13 cellular contexts compared by ENCODE assay signal in the genomic region with DNA sequence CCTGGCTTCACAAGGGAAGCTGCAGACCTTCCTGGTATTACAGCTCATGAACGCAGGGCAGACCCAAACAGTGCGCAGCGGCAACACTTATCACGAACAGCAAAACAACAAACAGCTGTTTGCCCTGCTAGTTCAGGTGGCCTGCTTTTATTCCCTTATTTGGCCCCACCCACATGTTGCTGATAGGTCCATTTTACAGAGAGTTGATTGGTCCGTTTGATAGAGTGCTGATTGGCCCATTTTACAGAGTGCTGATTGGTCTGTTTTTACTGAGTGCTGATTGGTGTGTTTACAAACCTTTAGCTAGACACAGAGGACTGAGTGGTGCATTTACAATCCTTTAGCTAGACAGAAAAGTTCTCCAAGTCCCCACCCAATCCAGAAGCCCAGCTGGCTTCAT. TPM values are rescaled to one million over a fixed set of nuclear protein-coding genes. Genes with fewer than 3 reads are reported as not detected.
DNase-seq lines count a peak whose midpoint lies in the region; ATAC-seq, FAIRE-seq and TF ChIP-seq lines count a peak whose summit lies in the region.
"Not testable (repeated sequence)": the region's sequence is repeated elsewhere in the genome, so short reads cannot be mapped to it uniquely, and the experiment has no call there.
"Had no signal": no experiment of that assay in that cellular context is flagged by ENCODE, and none has a peak within 500 bp of the region (broad histone marks: within the 10 kb centered on the region; RNA-seq: fewer than 3 reads in every experiment).

No MANE protein-coding gene starts in this region.

- H3K4me1 ChIP-seq in GM23338 (ENCODE audit: insufficient read depth); K562 (replicated peaks in 1 of 2; ENCODE audit: control insufficient read depth in 2 of 2, insufficient read depth in 2 of 2, low read length in 2 of 2): not testable (repeated sequence)
- H3K4me1 ChIP-seq in parathyroid adenoma = peaks cover 20% of the 10 kb centered on the region

- BruUV-seq in K562 (replicated peaks; lab: Mats Ljungman, UMichigan) = not testable (repeated sequence)

- H3K9me2 ChIP-seq in GM23338 (ENCODE audit: insufficient read depth) = not testable (repeated sequence)

- FAIRE-seq in K562 (lab: Jason Lieb, UNC) = not testable (repeated sequence)

- CTCF ChIA-PET in WTC11 (lab: Charles Lee) (interaction anchor here (0.7 to 2.2 kb wide), 3 partner anchors 9 to 1279 kb away, joined by 3 to 9 read pairs (median 4); a partner anchor contains a TSS), K562 (lab: Yijun Ruan, JAX; ENCODE audit: low intra/inter-chr PET ratio) (interaction anchor here (1.0 kb wide), 1 partner anchor 12 kb away, joined by 3 read pairs; no protein-coding TSS in a partner anchor)

- H3K79me2 ChIP-seq in GM23338 (replicated peaks; ENCODE audit: insufficient read depth); K562 (ENCODE audit: control insufficient read depth, insufficient read depth, low read length); parathyroid adenoma: not testable (repeated sequence)

- H3K9ac ChIP-seq in K562 (ENCODE audit: insufficient read depth in 1 of 2, low read depth in 2 of 2, low read length in 2 of 2); parathyroid adenoma: not testable (repeated sequence)

- H3K36me3 Mint-ChIP-seq in GM23338 (ENCODE audit: low read depth); WTC11: not testable (repeated sequence)

- not testable (repeated sequence) for H3K9me1 ChIP-seq in K562 (ENCODE audit: control insufficient read depth, insufficient read depth, low read length)

- H2AFZ ChIP-seq in GM23338 (peak overlapping the region; percentile 43; the same call in 1 of the 2 replicates), K562 (ENCODE audit: low read depth, low read length) (peak overlapping the region; percentile 5; the same call in 1 of the 2 replicates), parathyroid adenoma (peak overlapping the region; percentile 39)

- H3K4me2 ChIP-seq in GM23338; K562 (ENCODE audit: insufficient read depth, low read length); parathyroid adenoma (ENCODE audit: low read length): not testable (repeated sequence)

- H3F3A ChIP-seq in GM23338 (replicated peaks; ENCODE audit: low read depth) = not testable (repeated sequence)

- not testable (repeated sequence) for H3K9me3 ChIP-seq in K562 (replicated peaks; ENCODE audit: control insufficient read depth, insufficient read depth, low read depth, low read length); parathyroid adenoma (ENCODE audit: control insufficient read depth, low read length)

- TF ChIP-seq CTCF in GM23338 (conservative IDR thresholded peaks at IDR 0.05; ENCODE audit: low read depth in 2 of 2); WTC11 (IDR thresholded peaks at IDR 0.05); K562 (IDR thresholded peaks at IDR 0.05 in 2 of 3, conservative IDR thresholded peaks at IDR 0.05 in 1 of 3; ENCODE audit: insufficient read depth in 2 of 3, low read depth in 1 of 3, low read length in 3 of 3); parathyroid adenoma (IDR thresholded peaks at IDR 0.05): not testable (repeated sequence)

- not testable (repeated sequence) for H3K4me1 Mint-ChIP-seq in GM23338, WTC11

- intact Hi-C loops in K562 (cut with micrococcal nuclease) = not testable (repeated sequence)

- H3K4me3 Mint-ChIP-seq in GM23338, WTC11: not testable (repeated sequence)

- not testable (repeated sequence) for H3K27me3 ChIP-seq in GM23338 (ENCODE audit: insufficient read depth); parathyroid adenoma (ENCODE audit: control insufficient read depth, insufficient read depth, low read length)
- peaks cover 15 to 16% of the 10 kb centered on the region in 2 experiments; a peak in 4 of 5 replicates for H3K27me3 ChIP-seq in K562 (ENCODE audit: control insufficient read depth in 2 of 2, insufficient read depth in 2 of 2, low read length in 2 of 2)

- H3K9me3 Mint-ChIP-seq in GM23338, WTC11: not testable (repeated sequence)

- POLR2A ChIA-PET in WTC11 (lab: Charles Lee) = not testable (repeated sequence)
- POLR2A ChIA-PET in K562 (lab: Yijun Ruan, JAX) = interaction anchor here (0.6 kb wide), 1 partner anchor 68 kb away, joined by 3 read pairs; no protein-coding TSS in a partner anchor

- not testable (repeated sequence) for TF ChIP-seq POLR2A in K562 (conservative IDR thresholded peaks at IDR 0.05); erythroblast (IDR thresholded peaks at IDR 0.05; ENCODE audit: low read length)

- DNase-seq in GM23338 (ENCODE audit: low spot score); WTC11 (ENCODE audit: low spot score): not testable (repeated sequence)
- DNase-seq in NAMALWA (ENCODE audit: low spot score) (peak; percentile 39), K562 (ENCODE audit: extremely low read depth in 1 of 4, low spot score in 3 of 4) (peak in 2 of 4 experiments; percentile 27 to 35), erythroblast (lab: John Stamatoyannopoulos, UW) (peak; percentile 9 to 27)

- not testable (repeated sequence) for H3K4me3 ChIP-seq in GM23338; K562; parathyroid adenoma (ENCODE audit: low read depth, low read length)

- H3K36me3 ChIP-seq in GM23338 (ENCODE audit: insufficient read depth); K562 (ENCODE audit: control insufficient read depth, insufficient read depth, low read length); parathyroid adenoma (ENCODE audit: control insufficient read depth, insufficient read depth, low read length): not testable (repeated sequence)

- H3K27ac ChIP-seq in GM23338 (ENCODE audit: low read depth); K562 (ENCODE audit: extremely low read depth, low read depth, low read length): not testable (repeated sequence)
- peak overlapping the region; percentile 96 for H3K27ac ChIP-seq in cingulate gyrus (ENCODE audit: low read depth, low read length)
- peak overlapping the region; percentile 15 for H3K27ac ChIP-seq in parathyroid adenoma
- H3K27ac ChIP-seq in temporal lobe (ENCODE audit: low read depth, low read length) = peak overlapping the region; percentile 99

- not testable (repeated sequence) for H3K27ac Mint-ChIP-seq in GM23338
- 0 out of 2 replicates have a peak overlapping the region, but pooled peaks have one; percentile 14 for H3K27ac Mint-ChIP-seq in WTC11

- in situ Hi-C loops in K562 (cut with MboI) = not testable (repeated sequence)

- not testable (repeated sequence) for TF ChIP-seq EP300 in K562 (IDR thresholded peaks at IDR 0.05; ENCODE audit: low read length)

- ATAC-seq in GM23338, WTC11: not testable (repeated sequence)
- ATAC-seq in K562 = peak; percentile 68

- H3K27me3 Mint-ChIP-seq in GM23338 (ENCODE audit: insufficient read depth, low read depth, poor library complexity); WTC11 (ENCODE audit: low read depth): not testable (repeated sequence)

- not testable (repeated sequence) for TF ChIP-seq RAD21 in K562 (CRISPR knock-in tag; conservative IDR thresholded peaks at IDR 0.05 in 1 of 2, IDR thresholded peaks at IDR 0.05 in 1 of 2)

- not testable (repeated sequence) for H4K20me1 ChIP-seq in GM23338 (replicated peaks; ENCODE audit: insufficient read depth); K562 (replicated peaks; ENCODE audit: control insufficient read depth, insufficient read depth, low read length)

- 47% methylated on average over 5 of the region's 5 CpGs for WGBS in K562 (ENCODE audit: insufficient coverage, low coverage, missing lambda C conversion rate)

RNA-seq across cellular contexts. Expression of a gene that starts 8.9 kb away (rescaled TPM):
- not detected in 2 replicates for total RNA-seq in GM23338 (2014; rRNA removed; shearing (Covaris generic))
- polyA plus RNA-seq in GM23338 (2016; fragmentation: Nextera tagmentation; extraction: Ambion mirVana) (not detected in 2 replicates), K562 (2011; rRNA removed) (0.04 TPM in 1 of 2 replicates, not detected in the other), K562 (2014; fragmentation: Illumina TruSeq; extraction: Trizol) (0.09 and 0.15 TPM in 2 replicates), K562 (2014; fragmentation: Nextera tagmentation; extraction: Ambion mirVana) (under 1 TPM in 1 of 2 experiments, not detected in 1; 0.10 TPM), K562 (2014; rRNA removed) (0.25 TPM in 1 of 2 replicates, not detected in the other)
- total RNA-seq in WTC11 (2021) (0.13 to 0.39 TPM in 2 of 3 replicates, not detected in the other), K562 (2014; rRNA removed) (not detected in 2 replicates), K562 (2014; rRNA removed; fragmentation: Illumina TruSeq; extraction: Trizol) (0.06 and 0.11 TPM in 2 replicates), K562 (2015; rRNA removed; fragmentation: Illumina TruSeq; extraction: Trizol) (0.04 TPM in 1 of 2 replicates, not detected in the other), K562 (2021) (0.13 and 0.33 TPM in 2 replicates), temporal lobe (0.25 TPM)
- not detected in 2 replicates for total RNA-seq in K562 (2011; cell fraction: chromatin; rRNA removed; ENCODE audit: low replicate concordance)
- total RNA-seq in K562 (2011; cell fraction: nucleolus; rRNA removed) = not detected in 2 replicates
- not detected in 2 replicates for total RNA-seq in K562 (2011; cell fraction: nucleoplasm; rRNA removed)
- 0.01 TPM in 1 of 2 replicates, not detected in the other for polyA plus RNA-seq in K562 (2011; cell fraction: cytosol; rRNA removed)
- 0.04 TPM in 2 replicates for polyA plus RNA-seq in K562 (2011; cell fraction: nucleus; rRNA removed)
- 0.05 and 0.25 TPM in 2 replicates for polyA plus RNA-seq in K562 (2012)
- 0.12 TPM in 1 of 2 replicates, not detected in the other for polyA minus RNA-seq in K562 (2011; rRNA and poly(A)+ RNA removed)
- not detected in 2 replicates for polyA minus RNA-seq in K562 (2011; cell fraction: cytosol; rRNA and poly(A)+ RNA removed)
- under 0.01 and 0.11 TPM in 2 replicates for polyA minus RNA-seq in K562 (2011; cell fraction: nucleus; rRNA and poly(A)+ RNA removed)
- total RNA-seq: A172; B cell; CD4-positive, alpha-beta T cell; CD8-positive, alpha-beta T cell had no signal
- polyA plus RNA-seq: BJ had no signal

RNA-seq across cellular contexts. Expression of a gene that starts 52.1 kb away (rescaled TPM):
- 1,658 and 1,827 TPM in 2 replicates for total RNA-seq in GM23338 (2014; rRNA removed; shearing (Covaris generic))
- 1,591 and 1,731 TPM in 2 replicates for polyA plus RNA-seq in GM23338 (2016; fragmentation: Nextera tagmentation; extraction: Ambion mirVana)
- total RNA-seq in WTC11 (2021) = 2,455 to 2,509 TPM (median 2,505 TPM) in 3 replicates
- total RNA-seq in K562 (2011; cell fraction: chromatin; rRNA removed; ENCODE audit: low replicate concordance) = 667 and 738 TPM in 2 replicates
- total RNA-seq in K562 (2011; cell fraction: nucleolus; rRNA removed) = 932 and 1,080 TPM in 2 replicates
- 1,386 and 2,499 TPM in 2 replicates for total RNA-seq in K562 (2011; cell fraction: nucleoplasm; rRNA removed)
- 2,954 and 3,368 TPM in 2 replicates for total RNA-seq in K562 (2014; rRNA removed)
- 2,627 and 2,725 TPM in 2 replicates for total RNA-seq in K562 (2014; rRNA removed; fragmentation: Illumina TruSeq; extraction: Trizol)
- total RNA-seq in K562 (2015; rRNA removed; fragmentation: Illumina TruSeq; extraction: Trizol) = 2,157 and 2,290 TPM in 2 replicates
- total RNA-seq in K562 (2021) = 2,714 and 2,919 TPM in 2 replicates
- polyA plus RNA-seq in K562 (2011; rRNA removed) = 4,272 and 5,659 TPM in 2 replicates
- 6,070 and 7,346 TPM in 2 replicates for polyA plus RNA-seq in K562 (2011; cell fraction: cytosol; rRNA removed)
- polyA plus RNA-seq in K562 (2011; cell fraction: nucleus; rRNA removed) = 1,863 and 2,598 TPM in 2 replicates
- 2,505 and 3,684 TPM in 2 replicates for polyA plus RNA-seq in K562 (2012)
- polyA plus RNA-seq in K562 (2014; fragmentation: Illumina TruSeq; extraction: Trizol) = 3,113 and 3,517 TPM in 2 replicates
- polyA plus RNA-seq in K562 (2014; fragmentation: Nextera tagmentation; extraction: Ambion mirVana) = 1,000 to 10,000 TPM; 2,672 to 2,730 TPM
- 3,291 and 3,996 TPM in 2 replicates for polyA plus RNA-seq in K562 (2014; rRNA removed)
- polyA minus RNA-seq in K562 (2011; rRNA and poly(A)+ RNA removed) = 2,013 and 2,369 TPM in 2 replicates
- polyA minus RNA-seq in K562 (2011; cell fraction: cytosol; rRNA and poly(A)+ RNA removed) = 890 and 971 TPM in 2 replicates
- 389 and 699 TPM in 2 replicates for polyA minus RNA-seq in K562 (2011; cell fraction: nucleus; rRNA and poly(A)+ RNA removed)
- 976 TPM for total RNA-seq in temporal lobe
